31 cellular contexts compared by ENCODE assay signal in genomic region chr4:99011910-99012309, GRCh38.
"Had no signal": no experiment of that assay in that cellular context is flagged by ENCODE, and none has a peak within 500 bp of the region (broad histone marks: within the 10 kb centered on the region; RNA-seq: fewer than 3 reads in every experiment).

No MANE protein-coding gene starts in this region.

- H2AFZ ChIP-seq: neural progenitor cell, parathyroid adenoma had no signal

- H3K4me3 Mint-ChIP-seq: naive thymus-derived CD4-positive, alpha-beta T cell; natural killer cell; nephron; neural progenitor cell; stimulated activated memory B cell treated with anti-CD40 and anti-IgM and Interleukin-4, amounts not matched to agents 10 μg/mL and 1 μg/mL and 100 μg/mL, for 72 hours; stimulated activated naive CD8-positive, alpha-beta T cell treated with anti-CD3 and anti-CD28 coated beads, Interleukin-15, amount 100 ng/mL, for 72 hours had no signal

- H3K4me1 ChIP-seq: parathyroid adenoma, psoas muscle had no signal

- FAIRE-seq: urothelium cell line had no signal

- H3K9me3 ChIP-seq: ovary, psoas muscle, suprapubic skin, testis, tibial artery, vagina had no signal

- H3K36me3 ChIP-seq: neural progenitor cell, ovary, suprapubic skin, tibial artery, transverse colon, upper lobe of left lung, vagina had no signal

- H3K27me3 ChIP-seq: neural progenitor cell, ovary, spleen, suprapubic skin, testis, tibial artery, transverse colon, upper lobe of left lung, vagina had no signal

- H3K9ac ChIP-seq: neural progenitor cell, parathyroid adenoma had no signal

- H3K27ac Mint-ChIP-seq: natural killer cell; nephron; neural progenitor cell; stimulated activated memory B cell treated with anti-CD40 and anti-IgM and Interleukin-4, amounts not matched to agents 10 μg/mL and 1 μg/mL and 100 μg/mL, for 72 hours; stimulated activated naive CD8-positive, alpha-beta T cell treated with anti-CD3 and anti-CD28 coated beads, Interleukin-15, amount 100 ng/mL, for 72 hours had no signal

- DNase-seq: naive thymus-derived CD4-positive, alpha-beta T cell; natural killer cell; occipital lobe; ovary; posterior cingulate gyrus; psoas muscle; spleen; stimulated activated CD4-positive, alpha-beta T cell treated with anti-CD3 and anti-CD28 coated beads, Interleukin-12 subunit alpha, Interleukin-12 subunit beta, amount 100 ng/mL, for 4 hours; stimulated activated CD4-positive, alpha-beta T cell treated with anti-CD3 and anti-CD28 coated beads, Interleukin-1b, Interleukin-23, amount 100 ng/mL, for 48 hours; stimulated activated CD4-positive, alpha-beta T cell treated with anti-CD3 and anti-CD28 coated beads, Interleukin-4, amount 100 ng/mL, for 1 hour; stimulated activated CD4-positive, alpha-beta T cell treated with anti-CD3 and anti-CD28 coated beads, Interleukin-4, amount 100 ng/mL, for 4 hours; stimulated activated CD8-positive, alpha-beta memory T cell treated with anti-CD3 and anti-CD28 coated beads, Interleukin-4, amount 100 ng/mL, for 48 hours; stimulated activated naive CD4-positive, alpha-beta T cell; stimulated activated naive CD8-positive, alpha-beta T cell treated with anti-CD3 and anti-CD28 coated beads, Interleukin-15, amount 100 ng/mL, for 72 hours; stimulated activated naive CD8-positive, alpha-beta T cell treated with anti-CD3 and anti-CD28 coated beads, Interleukin-15, Interleukin-2, amounts not matched to agents 100 U/mL and 50 U/mL, for 24 hours; substantia nigra; testis; tibial artery; transverse colon; upper lobe of left lung had no signal

- H3K27ac ChIP-seq: neural progenitor cell, ovary, parathyroid adenoma, psoas muscle, skin epidermis, spleen, suprapubic skin, testis, tibial artery, transverse colon, upper lobe of left lung, vagina had no signal

- ATAC-seq: naive thymus-derived CD4-positive, alpha-beta T cell; natural killer cell; psoas muscle; sciatic nerve; stimulated activated memory B cell treated with anti-CD40 and anti-IgM and Interleukin-4, amounts not matched to agents 10 μg/mL and 1 μg/mL and 100 μg/mL, for 72 hours; stimulated activated naive CD8-positive, alpha-beta T cell treated with anti-CD3 and anti-CD28 coated beads, Interleukin-15, amount 100 ng/mL, for 72 hours; stimulated activated naive CD8-positive, alpha-beta T cell treated with anti-CD3 and anti-CD28 coated beads, Interleukin-15, Interleukin-2, amounts not matched to agents 100 U/mL and 50 U/mL, for 24 hours had no signal

- H3K4me3 ChIP-seq: neural progenitor cell, ovary, psoas muscle, skin epidermis, smooth muscle cell, spleen, suprapubic skin, testis, tibial artery, transverse colon, upper lobe of left lung, vagina had no signal

- H3K27me3 Mint-ChIP-seq: naive thymus-derived CD4-positive, alpha-beta T cell; progenitor cell of endocrine pancreas; stimulated activated memory B cell treated with anti-CD40 and anti-IgM and Interleukin-4, amounts not matched to agents 10 μg/mL and 1 μg/mL and 100 μg/mL, for 72 hours; stimulated activated naive CD8-positive, alpha-beta T cell treated with anti-CD3 and anti-CD28 coated beads, Interleukin-15, amount 100 ng/mL, for 72 hours had no signal

- H3K4me2 ChIP-seq: neural progenitor cell, smooth muscle cell had no signal

- H3K4me1 Mint-ChIP-seq: nephron, neural progenitor cell had no signal
